27 cellular contexts compared by ENCODE assay signal in the genomic region with DNA sequence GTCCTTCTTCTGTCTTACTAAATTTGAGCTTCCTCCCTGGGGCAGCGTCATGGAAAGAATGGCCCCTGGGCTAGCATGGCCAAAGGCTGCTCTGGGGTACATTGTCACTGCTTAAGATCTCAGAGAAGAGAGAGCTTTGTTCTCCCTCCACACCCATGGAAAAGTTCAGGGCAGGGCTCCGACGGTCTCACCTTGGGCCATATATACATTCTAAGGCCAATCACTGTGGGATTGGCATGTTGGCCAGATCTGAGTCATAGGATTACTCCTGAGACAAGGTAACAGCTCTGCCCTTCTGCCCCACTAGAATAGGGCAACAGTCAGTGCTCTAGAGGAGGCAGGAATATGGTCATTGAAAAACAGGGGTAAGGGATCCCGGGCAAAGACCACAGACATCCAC.
"Had no signal": no experiment of that assay in that cellular context is flagged by ENCODE, and none has a peak within 500 bp of the region (broad histone marks: within the 10 kb centered on the region; RNA-seq: fewer than 3 reads in every experiment).

No MANE protein-coding gene starts in this region.

- DNase-seq: dermis blood vessel endothelial cell; effector memory CD4-positive, alpha-beta T cell; foreskin fibroblast; heart left ventricle; hippocampal formation; left cardiac atrium; left ventricle myocardium superior; naive B cell; spleen; stimulated activated CD4-positive, alpha-beta T cell treated with anti-CD3 and anti-CD28 coated beads, Interleukin-4, amount 100 ng/mL, for 4 hours; stimulated activated naive B cell treated with anti-CD40 and anti-IgM and Interleukin-4, amounts not matched to agents 10 μg/mL and 1 μg/mL and 100 μg/mL, for 72 hours; upper lobe of right lung; uterus had no signal

- H2AFZ ChIP-seq: parathyroid adenoma had no signal

- H3K9me3 Mint-ChIP-seq: central memory CD8-positive, alpha-beta T cell; natural killer cell treated with Interleukin-12 subunit alpha and Interleukin-12 subunit beta and Interleukin-15 and Interleukin-18, amount 100 ng/mL, for 72 hours; neural crest cell; stimulated activated naive B cell treated with anti-CD40 and anti-IgM and Interleukin-4, amounts not matched to agents 10 μg/mL and 1 μg/mL and 100 μg/mL, for 72 hours; stimulated activated naive CD8-positive, alpha-beta T cell treated with anti-CD3 and anti-CD28 coated beads, Interleukin-15, Interleukin-2, amounts not matched to agents 100 ng/mL and 50 ng/mL, for 24 hours had no signal

- H3K9ac ChIP-seq: parathyroid adenoma had no signal

- ATAC-seq: gastroesophageal sphincter; heart left ventricle; left cardiac atrium; left ventricle myocardium superior; natural killer cell treated with Interleukin-12 subunit alpha and Interleukin-12 subunit beta and Interleukin-15 and Interleukin-18, amount 100 ng/mL, for 72 hours; sciatic nerve; stimulated activated naive B cell treated with anti-CD40 and anti-IgM and Interleukin-4, amounts not matched to agents 10 μg/mL and 1 μg/mL and 100 μg/mL, for 72 hours; upper lobe of right lung had no signal

- H3K4me1 Mint-ChIP-seq: central memory CD8-positive, alpha-beta T cell; memory B cell; naive B cell; neural crest cell; stimulated activated naive B cell treated with anti-CD40 and anti-IgM and Interleukin-4, amounts not matched to agents 10 μg/mL and 1 μg/mL and 100 μg/mL, for 72 hours had no signal

- H3K27ac Mint-ChIP-seq: memory B cell; natural killer cell treated with Interleukin-12 subunit alpha and Interleukin-12 subunit beta and Interleukin-15 and Interleukin-18, amount 100 ng/mL, for 72 hours; stimulated activated naive B cell treated with anti-CD40 and anti-IgM and Interleukin-4, amounts not matched to agents 10 μg/mL and 1 μg/mL and 100 μg/mL, for 72 hours; stimulated activated naive CD8-positive, alpha-beta T cell treated with anti-CD3 and anti-CD28 coated beads, Interleukin-15, Interleukin-2, amounts not matched to agents 100 ng/mL and 50 ng/mL, for 24 hours had no signal

- H3K79me2 ChIP-seq: parathyroid adenoma had no signal

- H3K36me3 Mint-ChIP-seq: naive B cell; natural killer cell treated with Interleukin-12 subunit alpha and Interleukin-12 subunit beta and Interleukin-15 and Interleukin-18, amount 100 ng/mL, for 72 hours; stimulated activated naive B cell treated with anti-CD40 and anti-IgM and Interleukin-4, amounts not matched to agents 10 μg/mL and 1 μg/mL and 100 μg/mL, for 72 hours had no signal

- H3K4me3 ChIP-seq: coronary artery, gastroesophageal sphincter, heart left ventricle, lung, prostate gland, right atrium auricular region, spleen, thoracic aorta, tibial nerve, upper lobe of right lung, uterus had no signal

- H3K27me3 ChIP-seq: right atrium auricular region, tibial nerve, upper lobe of right lung, uterus had no signal

- H3K27ac ChIP-seq: coronary artery, gastroesophageal sphincter, heart left ventricle, parathyroid adenoma, prostate gland, right atrium auricular region, spleen, thoracic aorta, tibial nerve, upper lobe of right lung, uterus had no signal

- H3K36me3 ChIP-seq: gastroesophageal sphincter, heart left ventricle, prostate gland, right atrium auricular region, spleen, thoracic aorta, tibial nerve, upper lobe of right lung, uterus had no signal

- H3K9me3 ChIP-seq: heart left ventricle, prostate gland, right atrium auricular region, spleen, thoracic aorta, tibial nerve, upper lobe of right lung, uterus had no signal

- H3K4me3 Mint-ChIP-seq: central memory CD8-positive, alpha-beta T cell; memory B cell; naive B cell; natural killer cell treated with Interleukin-12 subunit alpha and Interleukin-12 subunit beta and Interleukin-15 and Interleukin-18, amount 100 ng/mL, for 72 hours; neural crest cell; stimulated activated naive B cell treated with anti-CD40 and anti-IgM and Interleukin-4, amounts not matched to agents 10 μg/mL and 1 μg/mL and 100 μg/mL, for 72 hours; stimulated activated naive CD8-positive, alpha-beta T cell treated with anti-CD3 and anti-CD28 coated beads, Interleukin-15, Interleukin-2, amounts not matched to agents 100 ng/mL and 50 ng/mL, for 24 hours had no signal

- H3K4me1 ChIP-seq: gastroesophageal sphincter, heart left ventricle, parathyroid adenoma, prostate gland, right atrium auricular region, spleen, tibial nerve, upper lobe of right lung, uterus had no signal
